In the genomic region with DNA sequence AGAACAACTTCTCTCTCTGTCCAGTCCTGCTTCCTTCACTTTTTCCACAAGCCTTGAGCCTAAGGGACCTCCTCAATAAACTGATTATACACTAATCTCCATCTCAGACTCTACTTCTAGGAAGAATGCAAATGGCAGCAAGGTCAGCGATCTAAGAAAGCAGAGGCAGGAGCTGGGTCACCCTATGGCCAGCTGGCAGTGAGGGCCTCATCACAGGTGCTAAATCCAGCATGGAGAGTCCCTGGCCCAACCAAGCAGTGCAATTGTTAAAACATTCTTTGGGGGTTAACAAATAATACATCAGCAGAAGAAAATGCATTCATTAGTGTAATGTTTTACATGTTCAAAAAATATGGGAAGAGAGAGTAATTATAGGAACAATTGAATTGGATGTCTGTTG, we compare ENCODE assay signal across 20 cellular contexts.
DNase-seq lines count a peak whose midpoint lies in the region; ATAC-seq and TF ChIP-seq lines count a peak whose summit lies in the region.
"Had no signal": no experiment of that assay in that cellular context is flagged by ENCODE, and none has a peak within 500 bp of the region (broad histone marks: within the 10 kb centered on the region; RNA-seq: fewer than 3 reads in every experiment).

No MANE protein-coding gene starts in this region.

- TF ChIP-seq CTCF in coronary artery (IDR thresholded peaks at IDR 0.05) = no peak
- TF ChIP-seq CTCF in vagina (IDR thresholded peaks at IDR 0.05) = no peak

- H3K9me3 ChIP-seq in mesenchymal stem cell (ENCODE audit: control insufficient read depth, low read length) (no peaks in the 10 kb centered on the region), vagina (no peaks in the 10 kb centered on the region)
- H3K9me3 ChIP-seq in CD8-positive, alpha-beta memory T cell (ENCODE audit: low read length) = no peaks in the 10 kb centered on the region
- H3K9me3 ChIP-seq: A549; BLaER1 treated with 17β-estradiol and CSF1 and Interleukin-3, amounts not matched to agents 10 nM and 100 nM; Caco-2 had no signal

- no peak overlapping the region for H3K9ac ChIP-seq in mesenchymal stem cell (ENCODE audit: low read length)
- H3K9ac ChIP-seq: BLaER1 treated with 17β-estradiol and CSF1 and Interleukin-3, amounts not matched to agents 10 nM and 100 nM had no signal

- no peak overlapping the region for H3K18ac ChIP-seq in mesenchymal stem cell (ENCODE audit: low read depth in 1 of 2, low read length in 2 of 2)

- H3K4me3 Mint-ChIP-seq in CD8-positive, alpha-beta memory T cell = no peak overlapping the region
- no peak overlapping the region for H3K4me3 Mint-ChIP-seq in T-cell
- H3K4me3 Mint-ChIP-seq: B cell; CD4-positive, alpha-beta T cell; CD8-positive, alpha-beta T cell had no signal

- POLR2A ChIA-PET in CD8-positive, alpha-beta memory T cell (lab: Charles Lee) = no interaction called here
- POLR2A ChIA-PET in T-cell (lab: Charles Lee) = no interaction called here

- no peaks in the 10 kb centered on the region for H3K4me1 Mint-ChIP-seq in CD8-positive, alpha-beta memory T cell
- no peaks in the 10 kb centered on the region for H3K4me1 Mint-ChIP-seq in T-cell
- H3K4me1 Mint-ChIP-seq: B cell had no signal

- no peak overlapping the region for H3K4me2 ChIP-seq in mesenchymal stem cell (ENCODE audit: low read length, poor library complexity, severe bottlenecking)
- H3K4me2 ChIP-seq: A549; BLaER1 treated with 17β-estradiol and CSF1 and Interleukin-3, amounts not matched to agents 10 nM and 100 nM had no signal

- no peak overlapping the region for H2AFZ ChIP-seq in mesenchymal stem cell (ENCODE audit: low read depth, low read length)

- H3K4me3 ChIP-seq in coronary artery (no peak overlapping the region), mesenchymal stem cell (ENCODE audit: insufficient read depth in 1 of 2, low read depth in 1 of 2, low read length in 2 of 2) (no peak overlapping the region), vagina (no peak overlapping the region)
- H3K4me3 ChIP-seq in CD8-positive, alpha-beta memory T cell (ENCODE audit: low read length) = no peak overlapping the region
- H3K4me3 ChIP-seq: A549; BLaER1 treated with 17β-estradiol and CSF1 and Interleukin-3, amounts not matched to agents 10 nM and 100 nM had no signal

- WGBS in mesenchymal stem cell = 100% methylated on average over 1 of the region's 1 CpG

- no peak for ATAC-seq in T-cell (replicated peaks in 1 of 4)
- ATAC-seq: A549; CD8-positive, alpha-beta T cell had no signal

- H4K91ac ChIP-seq in mesenchymal stem cell (ENCODE audit: low read length) = no peak overlapping the region

- H2BK15ac ChIP-seq in mesenchymal stem cell (ENCODE audit: low read depth, poor library complexity, severe bottlenecking) = no peak overlapping the region

- H2BK12ac ChIP-seq in mesenchymal stem cell (ENCODE audit: low read length in 2 of 2) = no peak overlapping the region

- no peak for TF ChIP-seq POLR2A in vagina (IDR thresholded peaks at IDR 0.05)

- H2AK5ac ChIP-seq in mesenchymal stem cell (ENCODE audit: low read length, severe bottlenecking) = peak overlapping the region; percentile 72

- no peaks in the 10 kb centered on the region for H3K36me3 Mint-ChIP-seq in CD8-positive, alpha-beta memory T cell
- no peaks in the 10 kb centered on the region for H3K36me3 Mint-ChIP-seq in T-cell
- H3K36me3 Mint-ChIP-seq: CD8-positive, alpha-beta T cell had no signal

- no peak overlapping the region for H2BK120ac ChIP-seq in mesenchymal stem cell (ENCODE audit: low read depth, low read length)

- no peaks in the 10 kb centered on the region for H3K27me3 ChIP-seq in mesenchymal stem cell (ENCODE audit: control insufficient read depth in 1 of 2, insufficient read depth in 1 of 2, low read length in 2 of 2)
- no peaks in the 10 kb centered on the region for H3K27me3 ChIP-seq in vagina
- no peaks in the 10 kb centered on the region for H3K27me3 ChIP-seq in CD8-positive, alpha-beta memory T cell (ENCODE audit: insufficient read depth, low read length, poor library complexity, severe bottlenecking)
- H3K27me3 ChIP-seq: BLaER1 treated with 17β-estradiol and CSF1 and Interleukin-3, amounts not matched to agents 10 nM and 100 nM had no signal

- intact Hi-C loops in vagina (cut with DNase I) = no loop called here

- no peaks in the 10 kb centered on the region for H3K79me1 ChIP-seq in mesenchymal stem cell (replicated peaks; ENCODE audit: low read length, poor library complexity, severe bottlenecking)

- H3K14ac ChIP-seq in mesenchymal stem cell (ENCODE audit: low read length in 2 of 2) = no peak overlapping the region

- no peak overlapping the region for H4K8ac ChIP-seq in mesenchymal stem cell (ENCODE audit: low read length)

- no peak overlapping the region for H3K4ac ChIP-seq in mesenchymal stem cell (ENCODE audit: low read depth in 1 of 2, low read length in 2 of 2)

- peaks cover 0 to 3% of the 10 kb centered on the region in 2 donors for H3K27me3 Mint-ChIP-seq in CD8-positive, alpha-beta memory T cell
- H3K27me3 Mint-ChIP-seq in T-cell = peaks cover 1 to 4% of the 10 kb centered on the region in 2 donors
- H3K27me3 Mint-ChIP-seq: CD4-positive, alpha-beta T cell had no signal

- no peak overlapping the region for H3K23ac ChIP-seq in mesenchymal stem cell (ENCODE audit: low read length in 2 of 2)

- H3K4me1 ChIP-seq in mesenchymal stem cell (ENCODE audit: control insufficient read depth, insufficient read depth, low read depth, low read length) = peaks cover 4% of the 10 kb centered on the region
- no peaks in the 10 kb centered on the region for H3K4me1 ChIP-seq in vagina
- H3K4me1 ChIP-seq in CD8-positive, alpha-beta memory T cell (ENCODE audit: insufficient read depth, low read length) = no peaks in the 10 kb centered on the region
- H3K4me1 ChIP-seq: A549; BLaER1 treated with 17β-estradiol and CSF1 and Interleukin-3, amounts not matched to agents 10 nM and 100 nM had no signal

- peak overlapping the region in 1 of 8 donors; percentile 26 for H3K27ac Mint-ChIP-seq in CD8-positive, alpha-beta memory T cell
- no peak overlapping the region for H3K27ac Mint-ChIP-seq in T-cell
- H3K27ac Mint-ChIP-seq: B cell; CD4-positive, alpha-beta T cell; CD8-positive, alpha-beta T cell had no signal

- H3K36me3 ChIP-seq in mesenchymal stem cell (ENCODE audit: control insufficient read depth in 1 of 2, insufficient read depth in 2 of 2, low read depth in 1 of 2, low read length in 2 of 2) = no peaks in the 10 kb centered on the region
- H3K36me3 ChIP-seq in vagina = no peaks in the 10 kb centered on the region
- H3K36me3 ChIP-seq in CD8-positive, alpha-beta memory T cell (ENCODE audit: insufficient read depth, low read length) = no peaks in the 10 kb centered on the region
- H3K36me3 ChIP-seq: BLaER1 treated with 17β-estradiol and CSF1 and Interleukin-3, amounts not matched to agents 10 nM and 100 nM had no signal

- H3K27ac ChIP-seq in coronary artery (no peak overlapping the region), mesenchymal stem cell (ENCODE audit: low read length, poor library complexity, severe bottlenecking) (peak overlapping the region; percentile 65), vagina (no peak overlapping the region)
- no peak overlapping the region for H3K27ac ChIP-seq in CD8-positive, alpha-beta memory T cell (ENCODE audit: low read depth, low read length)
- H3K27ac ChIP-seq: 22Rv1; A549; BLaER1 treated with 17β-estradiol and CSF1 and Interleukin-3, amounts not matched to agents 10 nM and 100 nM; C4-2B had no signal

- DNase-seq in NCI-H82 (lab: John Stamatoyannopoulos, UW) = peak; percentile 35
- DNase-seq in NCI-H82 treated with DMSO at 0.1 percent for 48 hours (lab: John Stamatoyannopoulos, UW; ENCODE audit: unreplicated experiment) = no peak
- peak; percentile 3 for DNase-seq in coronary artery (ENCODE audit: low spot score)
- no peak for DNase-seq in mesenchymal stem cell
- peak; percentile 44 to 52 for DNase-seq in vagina (ENCODE audit: extremely low spot score in 2 of 2)
- no peak for DNase-seq in COLO829 (ENCODE audit: low spot score)
- DNase-seq in CD8-positive, alpha-beta memory T cell = no peak
- no peak for DNase-seq in T-cell
- DNase-seq: AML-193; Caco-2; Calu3; CD4-positive, alpha-beta T cell; CD8-positive, alpha-beta T cell; DMS79 treated with DMSO at 0.1 percent for 48 hours; GF-D8 had no signal

- no peak overlapping the region for H2BK5ac ChIP-seq in mesenchymal stem cell (ENCODE audit: low read depth, low read length, poor library complexity, severe bottlenecking)

- CTCF ChIA-PET in CD8-positive, alpha-beta memory T cell (lab: Charles Lee) = no interaction called here
- CTCF ChIA-PET in T-cell (lab: Charles Lee) = no interaction called here

- no peaks in the 10 kb centered on the region for H3K9me3 Mint-ChIP-seq in CD8-positive, alpha-beta memory T cell
- H3K9me3 Mint-ChIP-seq in T-cell = no peaks in the 10 kb centered on the region
- H3K9me3 Mint-ChIP-seq: CD4-positive, alpha-beta T cell; CD8-positive, alpha-beta T cell had no signal

Comparison
In these comparisons a context has a peak if more than half of its experiments do, and no peak if none do; other contexts are left out.
1. DNase-seq: peak in NCI-H82 (single experiment), coronary artery (single experiment) and vagina (2 of 2); none in NCI-H82 treated with DMSO at 0.1 percent for 48 hours (single experiment), mesenchymal stem cell (single experiment), COLO829 (single experiment), CD8-positive, alpha-beta memory T cell (0 of 5) and T-cell (0 of 34).